Comparison of ENCODE assay signal across 8 cellular contexts in the genomic region with DNA sequence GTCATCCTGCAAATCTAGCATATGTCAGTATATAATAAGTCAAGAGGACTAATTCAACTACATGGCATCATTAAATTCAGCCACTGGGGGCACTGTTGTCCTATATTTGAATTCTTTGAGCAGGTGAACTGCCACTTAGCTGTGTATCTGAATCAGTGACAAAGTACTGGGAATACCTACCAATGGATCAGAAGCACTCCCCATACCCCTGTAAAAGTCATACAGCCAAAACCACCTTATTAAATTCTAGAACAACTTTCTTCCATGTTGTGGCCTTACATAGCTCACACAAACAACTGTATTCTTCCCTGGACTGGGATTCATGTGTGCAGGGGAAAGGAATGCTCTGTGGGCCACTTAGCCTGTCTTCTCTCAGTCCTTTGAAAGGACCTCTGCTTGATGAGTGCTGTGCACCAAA. TPM values are rescaled to one million over a fixed set of nuclear protein-coding genes. Genes with fewer than 3 reads are reported as not detected.
DNase-seq lines count a peak whose midpoint lies in the region; ATAC-seq and TF ChIP-seq lines count a peak whose summit lies in the region.

No MANE protein-coding gene starts in this region.

- in situ Hi-C loops in mammary epithelial cell (cut with MboI; ENCODE audit: low sequenced_read_pairs in 2 of 2), result no loop called here

- no TSS peak for BruUV-seq in mammary epithelial cell (replicated peaks; lab: Mats Ljungman, UMichigan)

- dilution Hi-C loops in mammary epithelial cell (cut with HindIII; ENCODE audit: low sequenced_read_pairs), result no loop called here

- no peaks in the 10 kb centered on the region for H4K20me1 ChIP-seq in mammary epithelial cell (ENCODE audit: insufficient read depth, low read length)

- H2AFZ ChIP-seq in mammary epithelial cell (ENCODE audit: low read depth, low read length), result no peak overlapping the region

- H3K79me2 ChIP-seq in mammary epithelial cell (ENCODE audit: insufficient read depth, low read length), result no peaks in the 10 kb centered on the region

- H3K36me3 ChIP-seq in mammary epithelial cell (ENCODE audit: insufficient read depth, low read length) (no peaks in the 10 kb centered on the region), kidney epithelial cell (ENCODE audit: control insufficient read depth, insufficient read depth, low read length) (no peaks in the 10 kb centered on the region)

- no peaks in the 10 kb centered on the region for H3K9me3 ChIP-seq in mammary epithelial cell (replicated peaks; ENCODE audit: insufficient read depth, low read length)

- peak; percentile 44 for TF ChIP-seq CTCF in GM12865 (IDR thresholded peaks at IDR 0.05; ENCODE audit: insufficient read depth, low read depth, low read length, missing control alignments)
- TF ChIP-seq CTCF in VCaP (conservative IDR thresholded peaks at IDR 0.05), result peak; percentile 88
- TF ChIP-seq CTCF in mammary epithelial cell (conservative IDR thresholded peaks at IDR 0.05 in 1 of 2, IDR thresholded peaks at IDR 0.05 in 1 of 2; ENCODE audit: extremely low read depth in 1 of 2, insufficient read depth in 1 of 2, low read depth in 1 of 2, low read length in 2 of 2), result peak; percentile 54 to 56
- peak; percentile 54 for TF ChIP-seq CTCF in kidney epithelial cell (IDR thresholded peaks at IDR 0.05; ENCODE audit: insufficient read depth, low read length, poor library complexity, severe bottlenecking)

- H3K27ac ChIP-seq in VCaP (no peak overlapping the region), mammary epithelial cell (ENCODE audit: insufficient read depth, low read depth, low read length) (no peak overlapping the region)

- peak; percentile 85 for ATAC-seq in HG02759 (IDR thresholded peaks at IDR 0.05; ENCODE audit: unreplicated experiment)

- intact Hi-C loops in mammary epithelial cell (cut with micrococcal nuclease), result loop anchor here (5.0 kb wide), 1 partner anchor 138 kb away; a partner anchor contains a TSS

- DNase-seq in GM12865 (ENCODE audit: low read depth) (peak; percentile 83), NCI-H2029 treated with DMSO at 0.1 percent for 48 hours (lab: John Stamatoyannopoulos, UW) (peak; percentile 30), mammary epithelial cell (peak; percentile 57), kidney epithelial cell (ENCODE audit: low read depth) (no peak), cortex of kidney (lab: John Stamatoyannopoulos, UW) (no peak)
- DNase-seq in stimulated activated CD4-positive, alpha-beta T cell treated with anti-CD3 and anti-CD28 coated beads, Interleukin-4, amount 100 ng/mL, for 24 hours, result peak; percentile 74

- CTCF ChIA-PET in mammary epithelial cell (lab: Charles Lee; ENCODE audit: low non-redundant PET), result interaction anchor here (0.6 kb wide), 2 partner anchors 57 to 1995 kb away, joined by 4 to 5 read pairs; a partner anchor contains a TSS

- no peak overlapping the region for H3K4me2 ChIP-seq in mammary epithelial cell (ENCODE audit: insufficient read depth, low read depth, low read length)

- no peaks in the 10 kb centered on the region for H3K4me1 ChIP-seq in mammary epithelial cell (ENCODE audit: insufficient read depth, low read length)

- no peak overlapping the region for H3K9ac ChIP-seq in mammary epithelial cell (ENCODE audit: insufficient read depth, low read length)

- H3K27me3 ChIP-seq in mammary epithelial cell (ENCODE audit: insufficient read depth, low read length), result no peaks in the 10 kb centered on the region
- H3K27me3 ChIP-seq in kidney epithelial cell (ENCODE audit: control insufficient read depth, insufficient read depth, low read length), result no peaks in the 10 kb centered on the region

- no peak overlapping the region for H3K4me3 ChIP-seq in GM12865 (ENCODE audit: low read depth, low read length)
- H3K4me3 ChIP-seq in mammary epithelial cell (replicated peaks in 1 of 3; ENCODE audit: insufficient read depth in 1 of 3, low read depth in 2 of 3, low read length in 3 of 3), result no peak overlapping the region
- no peak overlapping the region for H3K4me3 ChIP-seq in kidney epithelial cell (ENCODE audit: low read depth, low read length)

RNA-seq across cellular contexts. Expression of a gene that starts 57.4 kb away (rescaled TPM):
- total RNA-seq in mammary epithelial cell (10 to 100 TPM; 10.9 to 12.0 TPM), kidney epithelial cell (8.6 and 10.0 TPM in 2 replicates)
- polyA plus RNA-seq in mammary epithelial cell, result 5.3 TPM
- 5.6 TPM for polyA minus RNA-seq in mammary epithelial cell

Comparison
In these comparisons a context has a peak if more than half of its experiments do, and no peak if none do; other contexts are left out.
1. DNase-seq: peak in GM12865 (single experiment), NCI-H2029 treated with DMSO at 0.1 percent for 48 hours (single experiment), mammary epithelial cell (single experiment) and stimulated activated CD4-positive, alpha-beta T cell treated with anti-CD3 and anti-CD28 coated beads, Interleukin-4, amount 100 ng/mL, for 24 hours (single experiment); none in kidney epithelial cell (single experiment) and cortex of kidney (single experiment).
2. Peak in every context shown above with its lines, with median percentiles within 50 percentile points of each other: CTCF ChIP-seq.